In the genomic region with DNA sequence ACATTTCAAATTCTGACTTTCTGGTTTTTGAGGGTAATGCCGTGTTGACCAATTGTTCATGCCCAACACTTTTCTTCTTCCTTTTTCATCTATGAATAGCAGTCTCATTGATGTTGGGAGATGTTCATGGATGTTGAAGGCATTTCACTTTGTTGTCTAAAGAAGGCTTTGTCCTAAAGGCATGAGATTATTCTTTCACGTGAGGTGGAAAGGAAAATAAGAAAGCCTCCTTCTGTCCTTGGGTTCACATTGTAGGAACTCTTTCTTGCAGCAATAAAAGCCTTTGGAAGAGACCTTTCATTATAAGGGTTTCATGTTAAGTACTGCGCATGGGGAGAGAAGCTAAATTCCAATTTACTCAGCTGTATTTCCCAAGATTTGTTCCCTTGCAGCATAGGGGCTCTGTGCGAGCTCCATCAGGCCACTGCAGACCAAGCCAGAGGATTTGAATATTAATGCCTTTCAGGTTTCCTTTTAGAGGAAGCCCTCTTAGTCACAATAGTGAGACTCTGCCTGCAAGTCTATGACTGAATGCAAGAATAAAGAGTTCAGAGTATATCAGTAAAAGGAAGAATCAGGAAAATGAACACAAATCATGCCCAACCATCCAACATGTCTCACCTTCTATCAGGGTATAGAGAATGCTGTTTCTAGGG, we compare ENCODE assay signal across 18 cellular contexts.
DNase-seq lines count a peak whose midpoint lies in the region; ATAC-seq and TF ChIP-seq lines count a peak whose summit lies in the region.
"Had no signal": no experiment of that assay in that cellular context is flagged by ENCODE, and none has a peak within 500 bp of the region (broad histone marks: within the 10 kb centered on the region; RNA-seq: fewer than 3 reads in every experiment).

No MANE protein-coding gene starts in this region.

- H3K27ac ChIP-seq in cingulate gyrus (ENCODE audit: low read depth, low read length), result peak overlapping the region; percentile 73
- H3K27ac ChIP-seq: Peyer's patch, SJSA1 had no signal

- H3K4me3 Mint-ChIP-seq in neural crest cell (peak overlapping the region; percentile 73), Calu3 (ENCODE audit: low read depth, unreplicated experiment) (no peak overlapping the region)
- H3K4me3 Mint-ChIP-seq in natural killer cell treated with Interleukin-12 subunit alpha and Interleukin-12 subunit beta and Interleukin-15 and Interleukin-18, amount 100 ng/mL, for 72 hours, result no peak overlapping the region
- H3K4me3 Mint-ChIP-seq: CD4-positive, CD25-positive, alpha-beta regulatory T cell; H9; HFFc6 had no signal

- peak overlapping the region; percentile 62 for H3K27ac Mint-ChIP-seq in neural crest cell (ENCODE audit: unreplicated experiment)
- H3K27ac Mint-ChIP-seq in natural killer cell treated with Interleukin-12 subunit alpha and Interleukin-12 subunit beta and Interleukin-15 and Interleukin-18, amount 100 ng/mL, for 72 hours, result no peak overlapping the region
- H3K27ac Mint-ChIP-seq in Calu3 (ENCODE audit: unreplicated experiment), result no peak overlapping the region
- H3K27ac Mint-ChIP-seq: CD4-positive, CD25-positive, alpha-beta regulatory T cell; HFFc6 had no signal

- CTCF ChIA-PET in Calu3 (lab: Charles Lee), result no interaction called here

- intact Hi-C loops in Calu3 (cut with micrococcal nuclease; ENCODE audit: unreplicated experiment), result no loop called here

- BruUV-seq in Calu3 (replicated peaks; lab: Mats Ljungman, UMichigan), result no TSS peak

- H3K4me1 Mint-ChIP-seq in neural crest cell (peaks cover 78% of the 10 kb centered on the region), Calu3 (ENCODE audit: low read depth, unreplicated experiment) (no peaks in the 10 kb centered on the region)
- H3K4me1 Mint-ChIP-seq in natural killer cell treated with Interleukin-12 subunit alpha and Interleukin-12 subunit beta and Interleukin-15 and Interleukin-18, amount 100 ng/mL, for 72 hours (ENCODE audit: low read depth in 2 of 2), result no peaks in the 10 kb centered on the region
- H3K4me1 Mint-ChIP-seq: CD4-positive, CD25-positive, alpha-beta regulatory T cell had no signal

- H3K27me3 Mint-ChIP-seq in neural crest cell (ENCODE audit: low read depth) (no peaks in the 10 kb centered on the region), Calu3 (ENCODE audit: unreplicated experiment) (no peaks in the 10 kb centered on the region)
- peaks cover 3 to 5% of the 10 kb centered on the region in 2 donors for H3K27me3 Mint-ChIP-seq in natural killer cell treated with Interleukin-12 subunit alpha and Interleukin-12 subunit beta and Interleukin-15 and Interleukin-18, amount 100 ng/mL, for 72 hours
- H3K27me3 Mint-ChIP-seq: CD4-positive, CD25-positive, alpha-beta regulatory T cell had no signal

- no peak for ATAC-seq in natural killer cell treated with Interleukin-12 subunit alpha and Interleukin-12 subunit beta and Interleukin-15 and Interleukin-18, amount 100 ng/mL, for 72 hours

- no peaks in the 10 kb centered on the region for H3K9me3 Mint-ChIP-seq in neural crest cell
- H3K9me3 Mint-ChIP-seq in natural killer cell treated with Interleukin-12 subunit alpha and Interleukin-12 subunit beta and Interleukin-15 and Interleukin-18, amount 100 ng/mL, for 72 hours, result no peaks in the 10 kb centered on the region
- H3K9me3 Mint-ChIP-seq in Calu3 (ENCODE audit: low read depth, unreplicated experiment), result no peaks in the 10 kb centered on the region
- H3K9me3 Mint-ChIP-seq: H9 had no signal

- TF ChIP-seq CTCF in neural crest cell (conservative IDR thresholded peaks at IDR 0.05) (no peak), Calu3 (IDR thresholded peaks at IDR 0.05; ENCODE audit: unreplicated experiment) (no peak)

- DNase-seq in NCI-H526 treated with DMSO at 0.1 percent for 48 hours (lab: John Stamatoyannopoulos, UW), result peak; percentile 30
- DNase-seq in neural crest cell (ENCODE audit: low read depth, low spot score), result no peak
- no peak for DNase-seq in T1000 (lab: John Stamatoyannopoulos, UW)
- no peak for DNase-seq in natural killer cell treated with Interleukin-12 subunit alpha and Interleukin-12 subunit beta and Interleukin-15 and Interleukin-18, amount 100 ng/mL, for 72 hours (ENCODE audit: low spot score)
- no peak for DNase-seq in NCI-H1930 (lab: John Stamatoyannopoulos, UW)
- no peak for DNase-seq in Calu3
- DNase-seq: CD4-positive, CD25-positive, alpha-beta regulatory T cell; DMS 273 treated with DMSO at 0.1 percent for 48 hours; DND-41; H9; HFFc6; Kasumi-1; NCI-H1694 treated with DMSO at 0.1 percent for 48 hours; NCI-H2107; NCI-H748 treated with DMSO at 0.1 percent for 48 hours; Peyer's patch had no signal

- no peaks in the 10 kb centered on the region for H3K36me3 Mint-ChIP-seq in neural crest cell (ENCODE audit: low read depth)
- no peaks in the 10 kb centered on the region for H3K36me3 Mint-ChIP-seq in natural killer cell treated with Interleukin-12 subunit alpha and Interleukin-12 subunit beta and Interleukin-15 and Interleukin-18, amount 100 ng/mL, for 72 hours
- no peaks in the 10 kb centered on the region for H3K36me3 Mint-ChIP-seq in Calu3 (ENCODE audit: insufficient read depth, unreplicated experiment)
- H3K36me3 Mint-ChIP-seq: CD4-positive, CD25-positive, alpha-beta regulatory T cell had no signal
